In the genomic region with DNA sequence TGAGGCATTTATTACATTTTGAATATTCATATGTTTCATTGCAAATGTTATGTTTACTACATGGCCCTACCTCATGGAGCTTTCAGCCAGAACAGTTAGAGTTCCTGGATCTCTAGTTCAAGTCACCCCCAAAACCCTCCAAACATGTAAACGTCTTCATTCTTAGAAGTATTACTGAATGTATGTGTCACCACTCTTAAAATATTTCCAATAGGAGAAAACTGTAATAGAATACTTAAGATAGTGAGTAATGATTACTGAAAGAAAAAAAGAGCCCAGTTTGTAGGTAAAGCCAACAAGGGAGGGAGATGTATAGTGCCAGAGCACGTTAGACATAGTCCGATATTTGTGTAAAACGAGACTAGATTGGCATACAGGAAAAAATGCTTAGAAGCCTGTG, we compare ENCODE assay signal across 2 cellular contexts.
TF ChIP-seq lines count a peak whose summit lies in the region.

No MANE protein-coding gene starts in this region.

TF ChIP-seq in A549, 52 proteins besides CTCF, POLR2A, EP300 and RAD21 (continued from another document):
- TF ChIP-seq, protein P1, sequence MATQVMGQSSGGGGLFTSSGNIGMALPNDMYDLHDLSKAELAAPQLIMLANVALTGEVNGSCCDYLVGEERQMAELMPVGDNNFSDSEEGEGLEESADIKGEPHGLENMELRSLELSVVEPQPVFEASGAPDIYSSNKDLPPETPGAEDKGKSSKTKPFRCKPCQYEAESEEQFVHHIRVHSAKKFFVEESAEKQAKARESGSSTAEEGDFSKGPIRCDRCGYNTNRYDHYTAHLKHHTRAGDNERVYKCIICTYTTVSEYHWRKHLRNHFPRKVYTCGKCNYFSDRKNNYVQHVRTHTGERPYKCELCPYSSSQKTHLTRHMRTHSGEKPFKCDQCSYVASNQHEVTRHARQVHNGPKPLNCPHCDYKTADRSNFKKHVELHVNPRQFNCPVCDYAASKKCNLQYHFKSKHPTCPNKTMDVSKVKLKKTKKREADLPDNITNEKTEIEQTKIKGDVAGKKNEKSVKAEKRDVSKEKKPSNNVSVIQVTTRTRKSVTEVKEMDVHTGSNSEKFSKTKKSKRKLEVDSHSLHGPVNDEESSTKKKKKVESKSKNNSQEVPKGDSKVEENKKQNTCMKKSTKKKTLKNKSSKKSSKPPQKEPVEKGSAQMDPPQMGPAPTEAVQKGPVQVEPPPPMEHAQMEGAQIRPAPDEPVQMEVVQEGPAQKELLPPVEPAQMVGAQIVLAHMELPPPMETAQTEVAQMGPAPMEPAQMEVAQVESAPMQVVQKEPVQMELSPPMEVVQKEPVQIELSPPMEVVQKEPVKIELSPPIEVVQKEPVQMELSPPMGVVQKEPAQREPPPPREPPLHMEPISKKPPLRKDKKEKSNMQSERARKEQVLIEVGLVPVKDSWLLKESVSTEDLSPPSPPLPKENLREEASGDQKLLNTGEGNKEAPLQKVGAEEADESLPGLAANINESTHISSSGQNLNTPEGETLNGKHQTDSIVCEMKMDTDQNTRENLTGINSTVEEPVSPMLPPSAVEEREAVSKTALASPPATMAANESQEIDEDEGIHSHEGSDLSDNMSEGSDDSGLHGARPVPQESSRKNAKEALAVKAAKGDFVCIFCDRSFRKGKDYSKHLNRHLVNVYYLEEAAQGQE (IDR thresholded peaks at IDR 0.05), result no peak
- TF ChIP-seq NFE2L2 (conservative IDR thresholded peaks at IDR 0.05; ENCODE audit: low read length), result no peak

TF ChIP-seq in SK-N-SH treated with all-trans-retinoic acid at 6 μM for 48 hours, 23 proteins besides CTCF, POLR2A, EP300 and RAD21 (continued from another document):
- TF ChIP-seq TSHZ2 (CRISPR knock-in tag; IDR thresholded peaks at IDR 0.05), result no peak
- no peak for TF ChIP-seq ESRRG (CRISPR knock-in tag; IDR thresholded peaks at IDR 0.05)
- TF ChIP-seq ZNF565 (CRISPR knock-in tag; conservative IDR thresholded peaks at IDR 0.05; ENCODE audit: low read depth), result no peak
- TF ChIP-seq CSDC2 (CRISPR knock-in tag; IDR thresholded peaks at IDR 0.05), result no peak
- no peak for TF ChIP-seq GLIS3 (CRISPR knock-in tag; IDR thresholded peaks at IDR 0.05)
- no peak for TF ChIP-seq ZFP3 (CRISPR knock-in tag; IDR thresholded peaks at IDR 0.05)
